ENCODE assay signal across 33 cellular contexts in the genomic region with DNA sequence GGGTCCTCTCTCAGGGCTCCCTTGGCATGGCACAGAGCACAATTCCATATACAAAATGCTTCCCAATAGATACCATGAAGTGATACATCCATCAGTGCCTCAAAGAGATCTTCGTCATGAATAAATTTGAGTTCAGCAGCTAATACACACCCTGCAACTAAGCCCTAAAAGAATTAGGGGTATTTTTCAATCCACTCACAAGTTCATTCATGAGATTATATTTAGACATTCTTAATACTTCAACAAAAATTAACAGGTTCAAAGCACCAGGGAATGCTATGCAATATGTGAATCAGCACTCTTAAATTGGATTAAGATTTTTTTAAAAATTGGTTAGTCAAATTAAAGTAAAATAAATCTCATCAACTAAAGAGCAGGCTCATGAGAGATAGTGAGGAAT.
"Had no signal": no experiment of that assay in that cellular context is flagged by ENCODE, and none has a peak within 500 bp of the region (broad histone marks: within the 10 kb centered on the region; RNA-seq: fewer than 3 reads in every experiment).

No MANE protein-coding gene starts in this region.

- H3K27me3 ChIP-seq: adrenal gland, ascending aorta, body of pancreas, brain microvascular endothelial cell, breast epithelium, cardiac muscle cell had no signal

- H3K9me3 ChIP-seq: adrenal gland, body of pancreas had no signal

- H3K27ac ChIP-seq: adrenal gland, body of pancreas, brain microvascular endothelial cell, breast epithelium, cardiac muscle cell had no signal

- H3K4me3 ChIP-seq: adrenal gland, ascending aorta, body of pancreas, breast epithelium, cardiac muscle cell had no signal

- H3K36me3 ChIP-seq: adrenal gland, ascending aorta, brain microvascular endothelial cell, breast epithelium, cardiac muscle cell had no signal

- FAIRE-seq: astrocyte, bronchial epithelial cell had no signal

- DNase-seq: activated effector memory CD4-positive, alpha-beta T cell treated with anti-CD3 and anti-CD28 coated beads, Interleukin-2, amount 50 U/mL, for 16 hours; activated effector memory CD4-positive, alpha-beta T cell treated with Interleukin-2 at 50 U/mL for 16 hours; activated gamma-delta T cell; activated gamma-delta T cell treated with Interleukin-2 at 50 U/mL for 16 hours; activated naive CD4-positive, alpha-beta T cell; activated naive CD4-positive, alpha-beta T cell treated with anti-CD3 and anti-CD28 coated beads for 36 hours; activated naive CD4-positive, alpha-beta T cell treated with anti-CD3 and anti-CD28 coated beads, Interleukin-2, amount 10 ng/mL, durations not matched to agents 7 days and 5 days; activated naive CD4-positive, alpha-beta T cell treated with anti-CD3 and anti-CD28 coated beads, Interleukin-2, amount 50 U/mL, for 16 hours; activated naive CD4-positive, alpha-beta T cell treated with Interleukin-2 at 50 U/mL for 16 hours; activated naive CD8-positive, alpha-beta T cell treated with anti-CD3 and anti-CD28 coated beads for 36 hours; activated naive CD8-positive, alpha-beta T cell treated with anti-CD3 and anti-CD28 coated beads, Interleukin-2, amount 10 ng/mL, durations not matched to agents 7 days and 5 days; activated naive CD8-positive, alpha-beta T cell treated with anti-CD3 and anti-CD28 coated beads, Interleukin-2, amount 50 U/mL, for 24 hours; activated T-cell treated with anti-CD3 and anti-CD28 coated beads for 4 hours; activated T-cell treated with anti-CD3 and anti-CD28 coated beads, Interleukin-2, amount 50 U/mL, for 1 hour; activated T-cell treated with anti-CD3 and anti-CD28 coated beads, Interleukin-2, amount 50 U/mL, for 24 hours; activated T-cell treated with anti-CD3 and anti-CD28 coated beads, Interleukin-2, amount 50 U/mL, for 4 hours; activated T-cell treated with anti-CD3 and anti-CD28 coated beads, Interleukin-2, amount 50 U/mL, for 48 hours; activated T-cell treated with anti-CD3 and anti-CD28 coated beads, Interleukin-2, amount 50 U/mL, for 72 hours; adrenal gland; amniotic stem cell; amygdala; anterior cingulate cortex; aorta; body of pancreas; brain microvascular endothelial cell; caudate nucleus; central memory CD4-positive, alpha-beta T cell; cerebellar nuclear complex had no signal

- H3K4me1 ChIP-seq: adrenal gland, breast epithelium had no signal
